15 cellular contexts compared by ENCODE assay signal in the genomic region with DNA sequence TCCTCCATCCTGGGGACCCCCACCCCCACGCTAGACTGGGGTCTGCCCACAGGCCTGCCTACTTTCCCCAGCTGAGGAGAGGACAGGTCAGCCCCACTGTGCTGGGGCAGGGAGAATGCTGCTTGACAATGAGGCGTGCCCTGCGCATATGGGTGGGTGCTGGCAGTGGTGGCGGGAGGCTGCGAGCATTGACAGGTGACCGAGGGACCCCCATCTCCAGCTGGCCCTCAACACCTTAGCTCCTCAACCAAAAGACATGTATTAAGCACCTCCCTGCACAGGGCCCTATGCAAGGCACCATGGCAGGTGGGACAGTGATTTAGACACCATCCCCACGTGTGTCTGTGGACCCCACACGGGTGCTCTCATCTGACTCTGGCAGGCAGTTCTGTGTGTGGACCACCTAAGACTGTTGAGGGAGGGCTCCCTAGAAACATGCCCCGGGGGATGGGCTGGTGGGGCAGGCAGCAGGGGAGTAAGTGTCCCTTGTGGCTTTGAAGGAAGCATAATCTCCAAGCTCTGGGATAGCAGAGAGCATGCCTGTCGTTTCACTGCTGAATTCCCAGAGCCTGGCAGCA. TPM values are rescaled to one million over a fixed set of nuclear protein-coding genes. Genes with fewer than 3 reads are reported as not detected.
"Had no signal": no experiment of that assay in that cellular context is flagged by ENCODE, and none has a peak within 500 bp of the region (broad histone marks: within the 10 kb centered on the region; RNA-seq: fewer than 3 reads in every experiment).

No MANE protein-coding gene starts in this region.

- H3K4me3 ChIP-seq: SK-N-MC had no signal

- H3K36me3 ChIP-seq: WERI-Rb-1 had no signal

- H3K27ac Mint-ChIP-seq: activated CD4-positive, alpha-beta T cell treated with anti-CD3 and anti-CD28 coated beads for 36 hours; activated CD8-positive, alpha-beta T cell treated with anti-CD3 and anti-CD28 coated beads for 36 hours; activated naive CD4-positive, alpha-beta T cell treated with anti-CD3 and anti-CD28 coated beads, Interleukin-2, amount 10 ng/mL, durations not matched to agents 7 days and 5 days; activated naive CD8-positive, alpha-beta T cell treated with anti-CD3 and anti-CD28 coated beads for 36 hours; activated T-cell treated with anti-CD3 and anti-CD28 coated beads, Interleukin-2, amount 50 U/mL, for 72 hours; activated T-helper 2 cell treated with anti-CD3 and anti-CD28 coated beads, Interferon-gamma antibody, Interleukin-2, Interleukin-4, amounts not matched to agents 10 μg/mL and 5 μg/mL and 100 μg/mL, durations not matched to agents 14 hours and 24 hours and 36 hours; T-cell had no signal

- H3K27ac ChIP-seq: SK-N-MC, WERI-Rb-1 had no signal

- DNase-seq: NCI-H1417 treated with DMSO at 0.1 percent for 48 hours had no signal

- H3K36me3 Mint-ChIP-seq: activated naive CD4-positive, alpha-beta T cell treated with anti-CD3 and anti-CD28 coated beads, Interleukin-2, amount 10 ng/mL, durations not matched to agents 7 days and 5 days; activated naive CD8-positive, alpha-beta T cell treated with anti-CD3 and anti-CD28 coated beads for 36 hours; T-cell had no signal

- H3K9me3 Mint-ChIP-seq: activated CD8-positive, alpha-beta T cell treated with anti-CD3 and anti-CD28 coated beads for 36 hours; activated naive CD4-positive, alpha-beta T cell treated with anti-CD3 and anti-CD28 coated beads, Interleukin-2, amount 10 ng/mL, durations not matched to agents 7 days and 5 days; activated naive CD8-positive, alpha-beta T cell treated with anti-CD3 and anti-CD28 coated beads for 36 hours; activated T-cell treated with anti-CD3 and anti-CD28 coated beads, Interleukin-2, amount 50 U/mL, for 72 hours; activated T-helper 2 cell treated with anti-CD3 and anti-CD28 coated beads, Interferon-gamma antibody, Interleukin-2, Interleukin-4, amounts not matched to agents 10 μg/mL and 5 μg/mL and 100 μg/mL, durations not matched to agents 14 hours and 24 hours and 36 hours; T-cell had no signal

- H3K4me3 Mint-ChIP-seq: activated CD4-positive, alpha-beta T cell treated with anti-CD3 and anti-CD28 coated beads for 36 hours; activated CD8-positive, alpha-beta T cell treated with anti-CD3 and anti-CD28 coated beads for 36 hours; activated naive CD4-positive, alpha-beta T cell treated with anti-CD3 and anti-CD28 coated beads, Interleukin-2, amount 10 ng/mL, durations not matched to agents 7 days and 5 days; activated naive CD8-positive, alpha-beta T cell treated with anti-CD3 and anti-CD28 coated beads for 36 hours; activated T-cell treated with anti-CD3 and anti-CD28 coated beads, Interleukin-2, amount 50 U/mL, for 72 hours; T-cell had no signal

RNA-seq across cellular contexts. Expression of gene ALX3, which starts 18.4 kb away (rescaled TPM):
- total RNA-seq: activated CD4-positive, alpha-beta T cell treated with anti-CD3 and anti-CD28 coated beads for 36 hours; activated CD8-positive, alpha-beta T cell treated with anti-CD3 and anti-CD28 coated beads for 36 hours; activated naive CD8-positive, alpha-beta T cell treated with anti-CD3 and anti-CD28 coated beads for 36 hours; activated T-cell treated with anti-CD3 and anti-CD28 coated beads, Interleukin-2, amount 50 U/mL, for 72 hours; activated T-helper 2 cell treated with anti-CD3 and anti-CD28 coated beads, Interferon-gamma antibody, Interleukin-2, Interleukin-4, amounts not matched to agents 10 μg/mL and 5 μg/mL and 100 μg/mL, durations not matched to agents 14 hours and 24 hours and 36 hours; cerebellum; LHCN-M2; M059J; Right ventricle myocardium inferior; RPMI7951; T-cell had no signal

RNA-seq across cellular contexts. Expression of gene UBL4B, which starts 23.4 kb away (rescaled TPM):
- total RNA-seq: activated CD4-positive, alpha-beta T cell treated with anti-CD3 and anti-CD28 coated beads for 36 hours; activated CD8-positive, alpha-beta T cell treated with anti-CD3 and anti-CD28 coated beads for 36 hours; activated naive CD8-positive, alpha-beta T cell treated with anti-CD3 and anti-CD28 coated beads for 36 hours; activated T-cell treated with anti-CD3 and anti-CD28 coated beads, Interleukin-2, amount 50 U/mL, for 72 hours; activated T-helper 2 cell treated with anti-CD3 and anti-CD28 coated beads, Interferon-gamma antibody, Interleukin-2, Interleukin-4, amounts not matched to agents 10 μg/mL and 5 μg/mL and 100 μg/mL, durations not matched to agents 14 hours and 24 hours and 36 hours; cerebellum; LHCN-M2; M059J; Right ventricle myocardium inferior; T-cell had no signal
